1 cellular context compared by ENCODE assay signal in the genomic region with DNA sequence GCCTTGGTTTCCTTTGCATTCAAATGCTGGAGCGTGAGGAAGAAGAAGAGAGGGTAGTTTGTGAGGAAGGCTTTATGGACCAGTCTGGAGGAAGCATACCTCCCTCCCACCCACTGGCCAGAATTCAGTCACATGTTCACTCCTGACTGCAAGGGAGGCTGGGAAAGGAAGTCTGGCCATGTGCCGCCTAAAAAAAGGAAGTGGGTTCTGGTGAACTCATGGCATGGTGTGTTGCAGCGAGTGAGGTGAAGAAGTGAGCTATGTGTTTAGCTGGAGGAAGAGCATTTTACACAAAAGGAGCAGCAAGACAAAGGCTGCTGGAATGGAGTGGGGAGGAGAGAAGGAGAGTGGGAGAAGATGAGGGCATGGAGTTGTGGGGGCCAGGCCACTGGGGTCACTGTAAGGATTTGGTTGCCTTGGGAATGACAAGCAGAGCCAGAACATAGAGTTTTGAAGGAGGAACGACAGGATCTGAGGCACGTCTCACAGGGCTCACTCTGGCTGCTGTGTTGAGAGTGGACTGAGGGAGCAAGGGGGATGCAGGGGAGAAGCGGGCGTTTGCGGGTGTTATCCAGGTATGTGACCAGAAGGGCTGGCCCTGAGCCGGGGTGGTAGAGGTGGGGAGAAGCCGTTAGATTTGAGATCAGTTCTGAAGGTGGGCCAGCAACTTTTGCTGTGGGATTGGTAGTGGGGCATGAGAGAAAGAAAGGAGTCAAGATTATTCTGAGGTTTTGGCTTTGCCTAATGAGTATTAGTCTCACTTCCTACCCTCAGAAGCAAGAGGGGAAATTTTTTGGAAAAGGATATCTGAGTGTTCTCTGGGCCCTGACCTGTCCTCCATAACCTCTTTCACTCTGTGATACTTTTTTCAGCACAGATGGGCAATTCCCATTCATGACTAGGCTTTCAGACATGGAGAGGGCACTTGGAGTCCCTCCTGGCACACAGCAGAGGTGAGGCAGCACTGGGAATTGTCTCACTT.
TF ChIP-seq lines count a peak whose summit lies in the region.

No MANE protein-coding gene starts in this region.

TF ChIP-seq in SK-N-SH, 30 proteins besides CTCF, POLR2A, EP300 and RAD21 (continued from another document):
- TF ChIP-seq, protein P1, sequence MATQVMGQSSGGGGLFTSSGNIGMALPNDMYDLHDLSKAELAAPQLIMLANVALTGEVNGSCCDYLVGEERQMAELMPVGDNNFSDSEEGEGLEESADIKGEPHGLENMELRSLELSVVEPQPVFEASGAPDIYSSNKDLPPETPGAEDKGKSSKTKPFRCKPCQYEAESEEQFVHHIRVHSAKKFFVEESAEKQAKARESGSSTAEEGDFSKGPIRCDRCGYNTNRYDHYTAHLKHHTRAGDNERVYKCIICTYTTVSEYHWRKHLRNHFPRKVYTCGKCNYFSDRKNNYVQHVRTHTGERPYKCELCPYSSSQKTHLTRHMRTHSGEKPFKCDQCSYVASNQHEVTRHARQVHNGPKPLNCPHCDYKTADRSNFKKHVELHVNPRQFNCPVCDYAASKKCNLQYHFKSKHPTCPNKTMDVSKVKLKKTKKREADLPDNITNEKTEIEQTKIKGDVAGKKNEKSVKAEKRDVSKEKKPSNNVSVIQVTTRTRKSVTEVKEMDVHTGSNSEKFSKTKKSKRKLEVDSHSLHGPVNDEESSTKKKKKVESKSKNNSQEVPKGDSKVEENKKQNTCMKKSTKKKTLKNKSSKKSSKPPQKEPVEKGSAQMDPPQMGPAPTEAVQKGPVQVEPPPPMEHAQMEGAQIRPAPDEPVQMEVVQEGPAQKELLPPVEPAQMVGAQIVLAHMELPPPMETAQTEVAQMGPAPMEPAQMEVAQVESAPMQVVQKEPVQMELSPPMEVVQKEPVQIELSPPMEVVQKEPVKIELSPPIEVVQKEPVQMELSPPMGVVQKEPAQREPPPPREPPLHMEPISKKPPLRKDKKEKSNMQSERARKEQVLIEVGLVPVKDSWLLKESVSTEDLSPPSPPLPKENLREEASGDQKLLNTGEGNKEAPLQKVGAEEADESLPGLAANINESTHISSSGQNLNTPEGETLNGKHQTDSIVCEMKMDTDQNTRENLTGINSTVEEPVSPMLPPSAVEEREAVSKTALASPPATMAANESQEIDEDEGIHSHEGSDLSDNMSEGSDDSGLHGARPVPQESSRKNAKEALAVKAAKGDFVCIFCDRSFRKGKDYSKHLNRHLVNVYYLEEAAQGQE (IDR thresholded peaks at IDR 0.05; ENCODE audit: low read depth, low read length): no peak
- TF ChIP-seq JUND (IDR thresholded peaks at IDR 0.05): no peak
- TF ChIP-seq, protein P2, sequence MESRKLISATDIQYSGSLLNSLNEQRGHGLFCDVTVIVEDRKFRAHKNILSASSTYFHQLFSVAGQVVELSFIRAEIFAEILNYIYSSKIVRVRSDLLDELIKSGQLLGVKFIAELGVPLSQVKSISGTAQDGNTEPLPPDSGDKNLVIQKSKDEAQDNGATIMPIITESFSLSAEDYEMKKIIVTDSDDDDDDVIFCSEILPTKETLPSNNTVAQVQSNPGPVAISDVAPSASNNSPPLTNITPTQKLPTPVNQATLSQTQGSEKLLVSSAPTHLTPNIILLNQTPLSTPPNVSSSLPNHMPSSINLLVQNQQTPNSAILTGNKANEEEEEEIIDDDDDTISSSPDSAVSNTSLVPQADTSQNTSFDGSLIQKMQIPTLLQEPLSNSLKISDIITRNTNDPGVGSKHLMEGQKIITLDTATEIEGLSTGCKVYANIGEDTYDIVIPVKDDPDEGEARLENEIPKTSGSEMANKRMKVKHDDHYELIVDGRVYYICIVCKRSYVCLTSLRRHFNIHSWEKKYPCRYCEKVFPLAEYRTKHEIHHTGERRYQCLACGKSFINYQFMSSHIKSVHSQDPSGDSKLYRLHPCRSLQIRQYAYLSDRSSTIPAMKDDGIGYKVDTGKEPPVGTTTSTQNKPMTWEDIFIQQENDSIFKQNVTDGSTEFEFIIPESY (IDR thresholded peaks at IDR 0.05; ENCODE audit: borderline replicate concordance, low read depth): no peak
TF ChIP-seq in SK-N-SH: peak in this region for 0.
